In genomic region chr21:17462276-17462981, GRCh38 we compare ENCODE assay signal across 15 cellular contexts. TPM values are rescaled to one million over a fixed set of nuclear protein-coding genes. Genes with fewer than 3 reads are reported as not detected.
DNase-seq lines count a peak whose midpoint lies in the region; ATAC-seq, FAIRE-seq and TF ChIP-seq lines count a peak whose summit lies in the region.
"Had no signal": no experiment of that assay in that cellular context is flagged by ENCODE, and none has a peak within 500 bp of the region (broad histone marks: within the 10 kb centered on the region; RNA-seq: fewer than 3 reads in every experiment).

No MANE protein-coding gene starts in this region.

- no peak overlapping the region for H3K4ac ChIP-seq in neuronal stem cell (ENCODE audit: low read length)

- peak; percentile 78 for DNase-seq in COLO829 (ENCODE audit: low spot score)
- DNase-seq in RCC 7860 (ENCODE audit: low spot score) = peak; percentile 36
- DNase-seq in epithelial cell of prostate (ENCODE audit: low read depth, low spot score) = no peak
- no peak for DNase-seq in neuronal stem cell (ENCODE audit: low spot score)
- DNase-seq in NCI-H446 treated with DMSO at 0.1 percent for 48 hours (lab: John Stamatoyannopoulos, UW) = no peak
- no peak for DNase-seq in HK-2 (ENCODE audit: unreplicated experiment)
- no peak for DNase-seq in suprapubic skin (ENCODE audit: low spot score in 2 of 2)
- DNase-seq: NCI-H146, NCI-H82, WERI-Rb-1 had no signal

- peaks cover 2 to 4% of the 10 kb centered on the region in 2 donors for H3K4me1 ChIP-seq in neuronal stem cell (ENCODE audit: control insufficient read depth in 2 of 2, insufficient read depth in 1 of 2, low read depth in 1 of 2, low read length in 2 of 2)
- peaks cover 10% of the 10 kb centered on the region for H3K4me1 ChIP-seq in suprapubic skin
- H3K4me1 ChIP-seq: SJSA1 had no signal

- no peaks in the 10 kb centered on the region for H3K79me1 ChIP-seq in neuronal stem cell (ENCODE audit: low read depth, low read length)

- H3K14ac ChIP-seq in neuronal stem cell (ENCODE audit: low read length) = no peak overlapping the region

- H3K36me3 ChIP-seq in neuronal stem cell (replicated peaks in 1 of 2; ENCODE audit: control insufficient read depth in 2 of 2, insufficient read depth in 2 of 2, low read length in 2 of 2) = no peaks in the 10 kb centered on the region
- H3K36me3 ChIP-seq in suprapubic skin = no peaks in the 10 kb centered on the region
- H3K36me3 ChIP-seq: SJSA1, WERI-Rb-1 had no signal

- H3K27ac ChIP-seq in epithelial cell of prostate = peak overlapping the region; percentile 72
- no peak overlapping the region for H3K27ac ChIP-seq in neuronal stem cell (replicated peaks; ENCODE audit: low read length)
- no peak overlapping the region for H3K27ac ChIP-seq in suprapubic skin
- H3K27ac ChIP-seq: SJSA1, WERI-Rb-1 had no signal

- H3K4me3 ChIP-seq in neuronal stem cell (ENCODE audit: low read length in 2 of 2) (no peak overlapping the region), suprapubic skin (no peak overlapping the region)
- H3K4me3 ChIP-seq: SJSA1 had no signal

- H3K4me2 ChIP-seq in neuronal stem cell (ENCODE audit: insufficient read depth, low read length, poor library complexity, severe bottlenecking) = no peak overlapping the region

- H4K8ac ChIP-seq in neuronal stem cell (ENCODE audit: low read depth, low read length) = no peak overlapping the region

- TF ChIP-seq CTCF in suprapubic skin (IDR thresholded peaks at IDR 0.05) = no peak

- H3K27me3 ChIP-seq in neuronal stem cell (ENCODE audit: control insufficient read depth in 3 of 3, insufficient read depth in 3 of 3, low read depth in 1 of 3, low read length in 3 of 3) (no peaks in the 10 kb centered on the region), suprapubic skin (no peaks in the 10 kb centered on the region)
- H3K27me3 ChIP-seq: SJSA1 had no signal

- H2AK5ac ChIP-seq in neuronal stem cell (ENCODE audit: low read depth, low read length) = no peak overlapping the region

- ATAC-seq in HG02938 (IDR thresholded peaks at IDR 0.05; ENCODE audit: unreplicated experiment) = no peak
- ATAC-seq: activated naive CD4-positive, alpha-beta T cell treated with anti-CD3 and anti-CD28 coated beads, Interleukin-2, amount 50 U/mL, for 72 hours had no signal

- WGBS in neuronal stem cell (ENCODE audit: extremely low coverage in 2 of 2, insufficient read length in 2 of 2, insufficient replicate concordance in 1 of 2), 2 donors = no CpG with 5 or more reads among the region's 16 CpGs
- WGBS in suprapubic skin = 89% methylated on average over 16 of the region's 16 CpGs

- no peak overlapping the region for H2AFZ ChIP-seq in neuronal stem cell (ENCODE audit: low read length)

- no peak overlapping the region for H4K91ac ChIP-seq in neuronal stem cell (ENCODE audit: low read depth, low read length, poor library complexity)

- no peak overlapping the region for H3K23ac ChIP-seq in neuronal stem cell (ENCODE audit: low read depth, low read length, poor library complexity)

- no peak for TF ChIP-seq EP300 in suprapubic skin (IDR thresholded peaks at IDR 0.05)

- H3K9ac ChIP-seq in neuronal stem cell (ENCODE audit: low read depth, low read length, poor library complexity) = no peak overlapping the region

- H3K9me3 ChIP-seq in neuronal stem cell (replicated peaks in 1 of 2; ENCODE audit: control insufficient read depth in 2 of 2, insufficient read depth in 1 of 2, low read depth in 1 of 2, low read length in 2 of 2) = no peaks in the 10 kb centered on the region
- H3K9me3 ChIP-seq in suprapubic skin = no peaks in the 10 kb centered on the region
- H3K9me3 ChIP-seq: SJSA1 had no signal

- H2BK15ac ChIP-seq in neuronal stem cell (ENCODE audit: low read length) = peak overlapping the region; percentile 15

- H2BK5ac ChIP-seq in neuronal stem cell (ENCODE audit: low read length) = no peak overlapping the region

- no peak for TF ChIP-seq POLR2A in suprapubic skin (IDR thresholded peaks at IDR 0.05)

- no peak overlapping the region for H3K18ac ChIP-seq in neuronal stem cell (ENCODE audit: low read length)

- no peak overlapping the region for H2BK120ac ChIP-seq in neuronal stem cell (ENCODE audit: low read depth, low read length)

- no peak overlapping the region for H2BK12ac ChIP-seq in neuronal stem cell (ENCODE audit: low read length)

- no peak for FAIRE-seq in RCC 7860 (lab: Jason Lieb, UNC)
- FAIRE-seq: frontal cortex, urothelium cell line had no signal

RNA-seq across cellular contexts. Expression of gene CXADR, which starts 50.4 kb away (rescaled TPM):
- 63.7 TPM for polyA plus RNA-seq in neuronal stem cell (2013, experiment 1 of 2)
- 69.2 TPM for polyA plus RNA-seq in neuronal stem cell (2013, experiment 2 of 2)
- 100 to 1,000 TPM in 3 of 4 donors, 10 to 100 TPM in 1; 87.7 to 123 (median 112) TPM for total RNA-seq in suprapubic skin

Comparison
In these comparisons a context has a peak if more than half of its experiments do, and no peak if none do; other contexts are left out.
1. DNase-seq: peak in COLO829 (single experiment) and RCC 7860 (single experiment); none in epithelial cell of prostate (single experiment), neuronal stem cell (single experiment), NCI-H446 treated with DMSO at 0.1 percent for 48 hours (single experiment), HK-2 (single experiment) and suprapubic skin (0 of 2).